1 cellular context compared by ENCODE assay signal in the genomic region with DNA sequence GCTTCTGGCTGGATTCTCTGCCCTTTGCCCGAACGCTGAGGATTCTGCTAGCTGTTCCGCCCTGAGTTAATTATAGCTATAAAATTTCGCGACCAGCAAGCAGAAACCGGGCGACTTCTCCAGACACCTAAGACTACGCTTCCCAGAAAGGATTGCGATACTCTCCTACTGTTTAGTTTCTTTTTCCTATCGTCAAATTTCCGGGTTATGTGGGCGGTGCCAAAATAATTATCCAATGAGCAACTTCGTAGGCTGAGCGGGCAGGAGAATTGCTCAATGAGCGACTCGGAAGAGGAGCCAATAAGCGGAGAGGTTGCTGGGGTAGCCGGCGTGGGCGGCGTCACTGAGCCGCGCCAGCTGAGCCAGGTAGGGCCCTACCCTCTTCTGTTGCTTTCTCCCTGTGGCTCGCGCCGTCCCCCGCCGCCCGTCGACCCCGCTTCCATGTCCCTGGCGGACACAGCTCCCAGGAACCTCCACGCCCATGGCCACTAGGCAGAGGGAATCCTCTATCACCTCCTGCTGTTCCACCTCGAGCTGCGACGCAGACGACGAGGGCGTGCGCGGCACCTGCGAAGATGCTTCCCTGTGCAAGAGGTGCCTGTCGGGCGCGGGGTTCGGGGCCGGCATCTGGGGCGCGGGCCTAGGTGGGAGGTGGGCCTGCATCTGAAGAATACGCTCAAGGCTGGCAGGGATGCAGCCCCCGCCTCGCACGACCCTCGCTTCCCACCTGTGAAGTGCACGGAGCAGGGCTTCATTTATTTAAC.
TF ChIP-seq lines count a peak whose summit lies in the region.

Gene LCMT1, plus strand, starts transcription at position 340 of the 764 bp plus-strand sequence. Its CDS starts 142 bp downstream, at position 482.

TF ChIP-seq in GM12878, 131 proteins besides CTCF, POLR2A, EP300 and RAD21 (continued from another document):
- TF ChIP-seq CEBPZ (IDR thresholded peaks at IDR 0.05; ENCODE audit: low read depth, low read length) (peak; percentile 65), BMI1 (IDR thresholded peaks at IDR 0.05; ENCODE audit: borderline replicate concordance) (no peak), FOS (IDR thresholded peaks at IDR 0.05; ENCODE audit: borderline replicate concordance, extremely low read depth, insufficient read length) (peak; percentile 80), SRF (IDR thresholded peaks at IDR 0.05; ENCODE audit: low read depth in 2 of 2, low read length in 2 of 2) (no peak), ZBTB40 (IDR thresholded peaks at IDR 0.05; ENCODE audit: borderline replicate concordance) (peak; percentile 89; the same call in 1 of the 2 replicates), CREM (IDR thresholded peaks at IDR 0.05; ENCODE audit: low read depth) (peak; percentile 87), JUND (IDR thresholded peaks at IDR 0.05; ENCODE audit: low read depth, low read length) (no peak), HCFC1 (IDR thresholded peaks at IDR 0.05; ENCODE audit: low read length) (peak; percentile 86), MEF2B (IDR thresholded peaks at IDR 0.05; ENCODE audit: partially characterized antibody, poor library complexity, severe bottlenecking) (no peak), SP1 (IDR thresholded peaks at IDR 0.05; ENCODE audit: low read depth, low read length) (peak; percentile 97), CBX5 (IDR thresholded peaks at IDR 0.05; ENCODE audit: low read depth) (no peak), MYC (IDR thresholded peaks at IDR 0.05; ENCODE audit: insufficient read depth, insufficient read length, insufficient replicate concordance, low read length, severe bottlenecking) (peak; percentile 16), ZNF217 (IDR thresholded peaks at IDR 0.05) (no peak), NFYA (IDR thresholded peaks at IDR 0.05; ENCODE audit: borderline replicate concordance, low read depth, low read length) (peak; percentile 75), NR2F1 (conservative IDR thresholded peaks at IDR 0.05) (0 out of 2 replicates have a peak, but pooled peaks have one; percentile 36), SIN3A (IDR thresholded peaks at IDR 0.05; ENCODE audit: low read depth, low read length) (peak; percentile 91), EGR1 (IDR thresholded peaks at IDR 0.05; ENCODE audit: borderline replicate concordance in 1 of 2, low read depth in 2 of 2, low read length in 2 of 2) (peak; percentile 49 to 99), PAX5 (IDR thresholded peaks at IDR 0.05; ENCODE audit: borderline replicate concordance, low read depth, low read length) (no peak), RELA (IDR thresholded peaks at IDR 0.05; ENCODE audit: borderline replicate concordance, partially characterized antibody) (peak; percentile 12), NR2C1 (IDR thresholded peaks at IDR 0.05) (peak; percentile 95), LARP7 (IDR thresholded peaks at IDR 0.05) (0 out of 2 replicates have a peak, but pooled peaks have one; percentile 43), POU2F2 (IDR thresholded peaks at IDR 0.05; ENCODE audit: borderline replicate concordance, low read depth, low read length) (no peak), POLR2AphosphoS5 (IDR thresholded peaks at IDR 0.05; ENCODE audit: low read length) (peak; percentile 74; the same call in 1 of the 2 replicates), TCF12 (IDR thresholded peaks at IDR 0.05; ENCODE audit: low read depth, low read length) (peak; percentile 64; the same call in 1 of the 2 replicates), CREB1 (IDR thresholded peaks at IDR 0.05; ENCODE audit: low read depth) (peak; percentile 91), SREBF2 (IDR thresholded peaks at IDR 0.05; ENCODE audit: low read length) (no peak), MXI1 (IDR thresholded peaks at IDR 0.05; ENCODE audit: low read depth, low read length) (peak; percentile 76)
- TF ChIP-seq, protein P1, sequence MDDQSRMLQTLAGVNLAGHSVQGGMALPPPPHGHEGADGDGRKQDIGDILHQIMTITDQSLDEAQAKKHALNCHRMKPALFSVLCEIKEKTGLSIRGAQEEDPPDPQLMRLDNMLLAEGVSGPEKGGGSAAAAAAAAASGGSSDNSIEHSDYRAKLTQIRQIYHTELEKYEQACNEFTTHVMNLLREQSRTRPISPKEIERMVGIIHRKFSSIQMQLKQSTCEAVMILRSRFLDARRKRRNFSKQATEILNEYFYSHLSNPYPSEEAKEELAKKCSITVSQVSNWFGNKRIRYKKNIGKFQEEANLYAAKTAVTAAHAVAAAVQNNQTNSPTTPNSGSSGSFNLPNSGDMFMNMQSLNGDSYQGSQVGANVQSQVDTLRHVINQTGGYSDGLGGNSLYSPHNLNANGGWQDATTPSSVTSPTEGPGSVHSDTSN (IDR thresholded peaks at IDR 0.05; ENCODE audit: insufficient replicate concordance, low read depth, low read length) = peak; percentile 94
- TF ChIP-seq, protein P2, sequence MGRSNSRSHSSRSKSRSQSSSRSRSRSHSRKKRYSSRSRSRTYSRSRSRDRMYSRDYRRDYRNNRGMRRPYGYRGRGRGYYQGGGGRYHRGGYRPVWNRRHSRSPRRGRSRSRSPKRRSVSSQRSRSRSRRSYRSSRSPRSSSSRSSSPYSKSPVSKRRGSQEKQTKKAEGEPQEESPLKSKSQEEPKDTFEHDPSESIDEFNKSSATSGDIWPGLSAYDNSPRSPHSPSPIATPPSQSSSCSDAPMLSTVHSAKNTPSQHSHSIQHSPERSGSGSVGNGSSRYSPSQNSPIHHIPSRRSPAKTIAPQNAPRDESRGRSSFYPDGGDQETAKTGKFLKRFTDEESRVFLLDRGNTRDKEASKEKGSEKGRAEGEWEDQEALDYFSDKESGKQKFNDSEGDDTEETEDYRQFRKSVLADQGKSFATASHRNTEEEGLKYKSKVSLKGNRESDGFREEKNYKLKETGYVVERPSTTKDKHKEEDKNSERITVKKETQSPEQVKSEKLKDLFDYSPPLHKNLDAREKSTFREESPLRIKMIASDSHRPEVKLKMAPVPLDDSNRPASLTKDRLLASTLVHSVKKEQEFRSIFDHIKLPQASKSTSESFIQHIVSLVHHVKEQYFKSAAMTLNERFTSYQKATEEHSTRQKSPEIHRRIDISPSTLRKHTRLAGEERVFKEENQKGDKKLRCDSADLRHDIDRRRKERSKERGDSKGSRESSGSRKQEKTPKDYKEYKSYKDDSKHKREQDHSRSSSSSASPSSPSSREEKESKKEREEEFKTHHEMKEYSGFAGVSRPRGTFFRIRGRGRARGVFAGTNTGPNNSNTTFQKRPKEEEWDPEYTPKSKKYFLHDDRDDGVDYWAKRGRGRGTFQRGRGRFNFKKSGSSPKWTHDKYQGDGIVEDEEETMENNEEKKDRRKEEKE (IDR thresholded peaks at IDR 0.05) = no peak
- TF ChIP-seq, protein P3, sequence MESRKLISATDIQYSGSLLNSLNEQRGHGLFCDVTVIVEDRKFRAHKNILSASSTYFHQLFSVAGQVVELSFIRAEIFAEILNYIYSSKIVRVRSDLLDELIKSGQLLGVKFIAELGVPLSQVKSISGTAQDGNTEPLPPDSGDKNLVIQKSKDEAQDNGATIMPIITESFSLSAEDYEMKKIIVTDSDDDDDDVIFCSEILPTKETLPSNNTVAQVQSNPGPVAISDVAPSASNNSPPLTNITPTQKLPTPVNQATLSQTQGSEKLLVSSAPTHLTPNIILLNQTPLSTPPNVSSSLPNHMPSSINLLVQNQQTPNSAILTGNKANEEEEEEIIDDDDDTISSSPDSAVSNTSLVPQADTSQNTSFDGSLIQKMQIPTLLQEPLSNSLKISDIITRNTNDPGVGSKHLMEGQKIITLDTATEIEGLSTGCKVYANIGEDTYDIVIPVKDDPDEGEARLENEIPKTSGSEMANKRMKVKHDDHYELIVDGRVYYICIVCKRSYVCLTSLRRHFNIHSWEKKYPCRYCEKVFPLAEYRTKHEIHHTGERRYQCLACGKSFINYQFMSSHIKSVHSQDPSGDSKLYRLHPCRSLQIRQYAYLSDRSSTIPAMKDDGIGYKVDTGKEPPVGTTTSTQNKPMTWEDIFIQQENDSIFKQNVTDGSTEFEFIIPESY (IDR thresholded peaks at IDR 0.05) = no peak
- TF ChIP-seq, protein P4, sequence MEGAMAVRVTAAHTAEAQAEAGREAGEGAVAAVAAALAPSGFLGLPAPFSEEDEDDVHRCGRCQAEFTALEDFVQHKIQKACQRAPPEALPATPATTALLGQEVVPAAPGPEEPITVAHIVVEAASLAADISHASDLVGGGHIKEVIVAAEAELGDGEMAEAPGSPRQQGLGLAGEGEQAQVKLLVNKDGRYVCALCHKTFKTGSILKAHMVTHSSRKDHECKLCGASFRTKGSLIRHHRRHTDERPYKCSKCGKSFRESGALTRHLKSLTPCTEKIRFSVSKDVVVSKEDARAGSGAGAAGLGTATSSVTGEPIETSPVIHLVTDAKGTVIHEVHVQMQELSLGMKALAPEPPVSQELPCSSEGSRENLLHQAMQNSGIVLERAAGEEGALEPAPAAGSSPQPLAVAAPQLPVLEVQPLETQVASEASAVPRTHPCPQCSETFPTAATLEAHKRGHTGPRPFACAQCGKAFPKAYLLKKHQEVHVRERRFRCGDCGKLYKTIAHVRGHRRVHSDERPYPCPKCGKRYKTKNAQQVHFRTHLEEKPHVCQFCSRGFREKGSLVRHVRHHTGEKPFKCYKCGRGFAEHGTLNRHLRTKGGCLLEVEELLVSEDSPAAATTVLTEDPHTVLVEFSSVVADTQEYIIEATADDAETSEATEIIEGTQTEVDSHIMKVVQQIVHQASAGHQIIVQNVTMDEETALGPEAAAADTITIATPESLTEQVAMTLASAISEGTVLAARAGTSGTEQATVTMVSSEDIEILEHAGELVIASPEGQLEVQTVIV (IDR thresholded peaks at IDR 0.05; ENCODE audit: borderline replicate concordance, partially characterized antibody) = peak; percentile 61
- TF ChIP-seq, protein P5, sequence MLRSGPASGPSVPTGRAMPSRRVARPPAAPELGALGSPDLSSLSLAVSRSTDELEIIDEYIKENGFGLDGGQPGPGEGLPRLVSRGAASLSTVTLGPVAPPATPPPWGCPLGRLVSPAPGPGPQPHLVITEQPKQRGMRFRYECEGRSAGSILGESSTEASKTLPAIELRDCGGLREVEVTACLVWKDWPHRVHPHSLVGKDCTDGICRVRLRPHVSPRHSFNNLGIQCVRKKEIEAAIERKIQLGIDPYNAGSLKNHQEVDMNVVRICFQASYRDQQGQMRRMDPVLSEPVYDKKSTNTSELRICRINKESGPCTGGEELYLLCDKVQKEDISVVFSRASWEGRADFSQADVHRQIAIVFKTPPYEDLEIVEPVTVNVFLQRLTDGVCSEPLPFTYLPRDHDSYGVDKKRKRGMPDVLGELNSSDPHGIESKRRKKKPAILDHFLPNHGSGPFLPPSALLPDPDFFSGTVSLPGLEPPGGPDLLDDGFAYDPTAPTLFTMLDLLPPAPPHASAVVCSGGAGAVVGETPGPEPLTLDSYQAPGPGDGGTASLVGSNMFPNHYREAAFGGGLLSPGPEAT (IDR thresholded peaks at IDR 0.05; ENCODE audit: low read depth) = peak; percentile 61; the same call in 1 of the 2 replicates
- TF ChIP-seq, protein P6, sequence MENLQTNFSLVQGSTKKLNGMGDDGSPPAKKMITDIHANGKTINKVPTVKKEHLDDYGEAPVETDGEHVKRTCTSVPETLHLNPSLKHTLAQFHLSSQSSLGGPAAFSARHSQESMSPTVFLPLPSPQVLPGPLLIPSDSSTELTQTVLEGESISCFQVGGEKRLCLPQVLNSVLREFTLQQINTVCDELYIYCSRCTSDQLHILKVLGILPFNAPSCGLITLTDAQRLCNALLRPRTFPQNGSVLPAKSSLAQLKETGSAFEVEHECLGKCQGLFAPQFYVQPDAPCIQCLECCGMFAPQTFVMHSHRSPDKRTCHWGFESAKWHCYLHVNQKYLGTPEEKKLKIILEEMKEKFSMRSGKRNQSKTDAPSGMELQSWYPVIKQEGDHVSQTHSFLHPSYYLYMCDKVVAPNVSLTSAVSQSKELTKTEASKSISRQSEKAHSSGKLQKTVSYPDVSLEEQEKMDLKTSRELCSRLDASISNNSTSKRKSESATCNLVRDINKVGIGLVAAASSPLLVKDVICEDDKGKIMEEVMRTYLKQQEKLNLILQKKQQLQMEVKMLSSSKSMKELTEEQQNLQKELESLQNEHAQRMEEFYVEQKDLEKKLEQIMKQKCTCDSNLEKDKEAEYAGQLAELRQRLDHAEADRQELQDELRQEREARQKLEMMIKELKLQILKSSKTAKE (IDR thresholded peaks at IDR 0.05; ENCODE audit: low read depth, poor library complexity, severe bottlenecking) = peak; percentile 16
